1 cellular context compared by ENCODE assay signal in the genomic region with DNA sequence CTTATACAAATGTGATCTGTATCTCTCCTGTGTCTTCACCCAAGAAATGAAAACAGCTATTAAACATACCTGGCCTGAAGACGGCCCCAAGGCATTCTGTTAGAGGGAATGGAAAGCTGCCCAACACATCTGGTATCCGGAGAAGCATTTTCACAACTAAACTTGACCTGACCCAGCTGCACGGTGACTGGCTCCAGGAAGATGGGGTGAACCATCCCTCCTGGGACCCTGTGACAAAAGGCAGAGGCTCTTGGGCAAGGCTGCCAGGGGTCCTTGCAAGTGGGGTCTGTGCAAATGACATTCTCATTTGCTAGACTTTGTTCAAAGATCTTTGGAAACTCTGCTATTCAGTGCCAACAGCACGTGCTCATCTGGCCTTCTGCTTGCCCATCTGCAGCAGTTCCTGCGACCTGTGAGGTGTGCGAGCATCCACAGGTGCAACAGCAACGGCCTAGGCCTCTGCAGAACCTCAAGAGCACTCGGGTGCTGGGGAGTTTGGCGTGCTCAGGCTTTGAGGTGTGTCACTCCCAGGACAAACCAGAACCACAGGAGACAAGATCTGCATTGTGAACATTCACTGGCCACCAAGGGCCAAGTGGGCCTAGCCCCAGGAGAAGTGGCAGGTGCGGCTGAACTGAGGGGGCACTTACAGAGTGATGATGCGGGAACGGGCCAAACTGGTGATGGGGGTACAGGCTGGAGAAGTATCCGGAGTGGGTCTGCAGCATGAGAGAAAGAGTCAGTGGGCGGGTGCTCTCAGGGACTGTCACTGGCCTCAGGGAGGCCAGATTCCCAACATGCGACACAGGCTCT.
TF ChIP-seq lines count a peak whose summit lies in the region.

No MANE protein-coding gene starts in this region.

TF ChIP-seq in IMR-90, 13 proteins besides CTCF, POLR2A, EP300 and RAD21:
- TF ChIP-seq RCOR1 (IDR thresholded peaks at IDR 0.05; ENCODE audit: insufficient replicate concordance, low read length) = no peak
- TF ChIP-seq MAZ (IDR thresholded peaks at IDR 0.05; ENCODE audit: borderline replicate concordance, low read depth, low read length) = no peak
- TF ChIP-seq NFE2L2 (IDR thresholded peaks at IDR 0.05; ENCODE audit: low read depth, low read length) = no peak
- TF ChIP-seq CEBPB (IDR thresholded peaks at IDR 0.05; ENCODE audit: low read depth, low read length) = no peak
- no peak for TF ChIP-seq RFX5 (IDR thresholded peaks at IDR 0.05; ENCODE audit: low read depth, low read length)
- TF ChIP-seq FOS (IDR thresholded peaks at IDR 0.05; ENCODE audit: low read depth, low read length) = no peak
- TF ChIP-seq BHLHE40 (IDR thresholded peaks at IDR 0.05; ENCODE audit: low read depth, low read length) = no peak
- no peak for TF ChIP-seq MAFK (IDR thresholded peaks at IDR 0.05; ENCODE audit: low read depth, low read length)
- TF ChIP-seq SMC3 (IDR thresholded peaks at IDR 0.05; ENCODE audit: low read depth, low read length) = no peak
- TF ChIP-seq, protein P1, sequence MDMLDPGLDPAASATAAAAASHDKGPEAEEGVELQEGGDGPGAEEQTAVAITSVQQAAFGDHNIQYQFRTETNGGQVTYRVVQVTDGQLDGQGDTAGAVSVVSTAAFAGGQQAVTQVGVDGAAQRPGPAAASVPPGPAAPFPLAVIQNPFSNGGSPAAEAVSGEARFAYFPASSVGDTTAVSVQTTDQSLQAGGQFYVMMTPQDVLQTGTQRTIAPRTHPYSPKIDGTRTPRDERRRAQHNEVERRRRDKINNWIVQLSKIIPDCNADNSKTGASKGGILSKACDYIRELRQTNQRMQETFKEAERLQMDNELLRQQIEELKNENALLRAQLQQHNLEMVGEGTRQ (IDR thresholded peaks at IDR 0.05; ENCODE audit: low read depth, low read length) = no peak
- TF ChIP-seq, protein P2, sequence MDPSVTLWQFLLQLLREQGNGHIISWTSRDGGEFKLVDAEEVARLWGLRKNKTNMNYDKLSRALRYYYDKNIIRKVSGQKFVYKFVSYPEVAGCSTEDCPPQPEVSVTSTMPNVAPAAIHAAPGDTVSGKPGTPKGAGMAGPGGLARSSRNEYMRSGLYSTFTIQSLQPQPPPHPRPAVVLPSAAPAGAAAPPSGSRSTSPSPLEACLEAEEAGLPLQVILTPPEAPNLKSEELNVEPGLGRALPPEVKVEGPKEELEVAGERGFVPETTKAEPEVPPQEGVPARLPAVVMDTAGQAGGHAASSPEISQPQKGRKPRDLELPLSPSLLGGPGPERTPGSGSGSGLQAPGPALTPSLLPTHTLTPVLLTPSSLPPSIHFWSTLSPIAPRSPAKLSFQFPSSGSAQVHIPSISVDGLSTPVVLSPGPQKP (IDR thresholded peaks at IDR 0.05; ENCODE audit: borderline replicate concordance, low read depth, low read length) = no peak
- no peak for TF ChIP-seq MXI1 (IDR thresholded peaks at IDR 0.05; ENCODE audit: borderline replicate concordance, low read depth, low read length)
- TF ChIP-seq CHD1 (IDR thresholded peaks at IDR 0.05; ENCODE audit: low read depth, low read length) = no peak
TF ChIP-seq in IMR-90: peak in this region for 0.
